ENCODE assay signal across 17 cellular contexts in genomic region chr14:104545151-104545931, GRCh38. TPM values are rescaled to one million over a fixed set of nuclear protein-coding genes. Genes with fewer than 3 reads are reported as not detected.
DNase-seq lines count a peak whose midpoint lies in the region; ATAC-seq lines count a peak whose summit lies in the region.
"Had no signal": no experiment of that assay in that cellular context is flagged by ENCODE, and none has a peak within 500 bp of the region (broad histone marks: within the 10 kb centered on the region; RNA-seq: fewer than 3 reads in every experiment).

No MANE protein-coding gene starts in this region.

- DNase-seq in NCI-H2081 (lab: John Stamatoyannopoulos, UW), result peak; percentile 36 to 52
- DNase-seq in NCI-H2081 treated with DMSO at 0.1 percent for 48 hours (lab: John Stamatoyannopoulos, UW), result no peak
- DNase-seq in NCI-H446 treated with DMSO at 0.1 percent for 48 hours (lab: John Stamatoyannopoulos, UW), result peak; percentile 95
- peak; percentile 29 for DNase-seq in globus pallidus (ENCODE audit: low spot score)
- peak; percentile 58 for DNase-seq in retina
- no peak for DNase-seq in left lobe of liver (ENCODE audit: low spot score)
- DNase-seq: 8988T; activated CD4-positive, alpha-beta memory T cell treated with anti-CD3 and anti-CD28 coated beads, Interleukin-2, amount 10 ng/mL, durations not matched to agents 7 days and 5 days; glutamatergic neuron; RPMI8226; small intestine; stomach had no signal

- ATAC-seq in GM21360 (IDR thresholded peaks at IDR 0.05; ENCODE audit: unreplicated experiment) (no peak), left lobe of liver (no peak), GM19397 (IDR thresholded peaks at IDR 0.05; ENCODE audit: unreplicated experiment) (no peak)

RNA-seq across cellular contexts. Expression of gene C14orf180, which starts 34.2 kb away (rescaled TPM):
- total RNA-seq in left lobe of liver, result 2.4 TPM
- total RNA-seq: activated CD4-positive, alpha-beta memory T cell treated with anti-CD3 and anti-CD28 coated beads, Interleukin-2, amount 10 ng/mL, durations not matched to agents 7 days and 5 days; M059J; natural killer cell treated with Interleukin-12 subunit alpha and Interleukin-12 subunit beta and Interleukin-15 and Interleukin-18, amount 100 ng/mL, for 72 hours; NCI-H460 had no signal

RNA-seq across cellular contexts. Expression of gene TMEM179, which starts 59.2 kb away (rescaled TPM):
- 0.30 TPM for total RNA-seq in left lobe of liver
- total RNA-seq: activated CD4-positive, alpha-beta memory T cell treated with anti-CD3 and anti-CD28 coated beads, Interleukin-2, amount 10 ng/mL, durations not matched to agents 7 days and 5 days had no signal

Comparison
In these comparisons a context has a peak if more than half of its experiments do, and no peak if none do; other contexts are left out.
1. DNase-seq: peak in NCI-H2081 (2 of 2), NCI-H446 treated with DMSO at 0.1 percent for 48 hours (single experiment), globus pallidus (single experiment) and retina (single experiment); none in NCI-H2081 treated with DMSO at 0.1 percent for 48 hours (single experiment) and left lobe of liver (single experiment).